In the genomic region with DNA sequence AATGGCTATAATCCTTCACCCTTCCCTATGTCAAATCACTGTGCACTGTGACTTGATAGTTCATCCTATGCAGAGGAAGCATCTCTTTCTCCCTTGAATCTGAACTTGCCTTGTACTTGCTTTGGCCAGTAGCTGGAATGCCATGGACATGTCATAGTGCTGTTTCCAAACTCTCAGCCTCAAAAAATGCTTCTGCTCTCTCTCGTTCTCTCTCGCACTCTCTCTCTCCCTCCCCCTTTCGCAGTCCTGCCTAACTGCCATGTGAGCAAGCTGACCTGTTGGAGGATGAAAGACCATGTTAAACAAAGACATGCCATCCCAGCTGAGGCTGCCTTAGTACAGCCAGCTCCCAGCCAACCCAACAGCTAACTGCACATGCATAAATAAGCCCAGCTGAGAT, we compare ENCODE assay signal across 1 cellular context.
TF ChIP-seq lines count a peak whose summit lies in the region.

No MANE protein-coding gene starts in this region.

TF ChIP-seq in HepG2, 621 proteins besides CTCF, POLR2A, EP300 and RAD21 (continued from another document):
- TF ChIP-seq, protein P1, sequence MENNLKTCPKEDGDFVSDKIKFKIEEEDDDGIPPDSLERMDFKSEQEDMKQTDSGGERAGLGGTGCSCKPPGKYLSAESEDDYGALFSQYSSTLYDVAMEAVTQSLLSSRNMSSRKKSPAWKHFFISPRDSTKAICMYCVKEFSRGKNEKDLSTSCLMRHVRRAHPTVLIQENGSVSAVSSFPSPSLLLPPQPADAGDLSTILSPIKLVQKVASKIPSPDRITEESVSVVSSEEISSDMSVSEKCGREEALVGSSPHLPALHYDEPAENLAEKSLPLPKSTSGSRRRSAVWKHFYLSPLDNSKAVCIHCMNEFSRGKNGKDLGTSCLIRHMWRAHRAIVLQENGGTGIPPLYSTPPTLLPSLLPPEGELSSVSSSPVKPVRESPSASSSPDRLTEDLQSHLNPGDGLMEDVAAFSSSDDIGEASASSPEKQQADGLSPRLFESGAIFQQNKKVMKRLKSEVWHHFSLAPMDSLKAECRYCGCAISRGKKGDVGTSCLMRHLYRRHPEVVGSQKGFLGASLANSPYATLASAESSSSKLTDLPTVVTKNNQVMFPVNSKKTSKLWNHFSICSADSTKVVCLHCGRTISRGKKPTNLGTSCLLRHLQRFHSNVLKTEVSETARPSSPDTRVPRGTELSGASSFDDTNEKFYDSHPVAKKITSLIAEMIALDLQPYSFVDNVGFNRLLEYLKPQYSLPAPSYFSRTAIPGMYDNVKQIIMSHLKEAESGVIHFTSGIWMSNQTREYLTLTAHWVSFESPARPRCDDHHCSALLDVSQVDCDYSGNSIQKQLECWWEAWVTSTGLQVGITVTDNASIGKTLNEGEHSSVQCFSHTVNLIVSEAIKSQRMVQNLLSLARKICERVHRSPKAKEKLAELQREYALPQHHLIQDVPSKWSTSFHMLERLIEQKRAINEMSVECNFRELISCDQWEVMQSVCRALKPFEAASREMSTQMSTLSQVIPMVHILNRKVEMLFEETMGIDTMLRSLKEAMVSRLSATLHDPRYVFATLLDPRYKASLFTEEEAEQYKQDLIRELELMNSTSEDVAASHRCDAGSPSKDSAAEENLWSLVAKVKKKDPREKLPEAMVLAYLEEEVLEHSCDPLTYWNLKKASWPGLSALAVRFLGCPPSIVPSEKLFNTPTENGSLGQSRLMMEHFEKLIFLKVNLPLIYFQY (CRISPR knock-in tag; IDR thresholded peaks at IDR 0.05; ENCODE audit: borderline replicate concordance): no peak
